In genomic region chr17:17636456-17636855, GRCh38 we compare ENCODE assay signal across 1 cellular context.
TF ChIP-seq lines count a peak whose summit lies in the region.

No MANE protein-coding gene starts in this region.

TF ChIP-seq in IMR-90, 13 proteins besides CTCF, POLR2A, EP300 and RAD21 (continued from another document):
- TF ChIP-seq ELK1 (IDR thresholded peaks at IDR 0.05; ENCODE audit: borderline replicate concordance, low read depth, low read length): no peak
- no peak for TF ChIP-seq CHD1 (IDR thresholded peaks at IDR 0.05; ENCODE audit: low read depth, low read length)
- no peak for TF ChIP-seq MXI1 (IDR thresholded peaks at IDR 0.05; ENCODE audit: borderline replicate concordance, low read depth, low read length)
- no peak for TF ChIP-seq MAZ (IDR thresholded peaks at IDR 0.05; ENCODE audit: borderline replicate concordance, low read depth, low read length)
- no peak for TF ChIP-seq NFE2L2 (IDR thresholded peaks at IDR 0.05; ENCODE audit: low read depth, low read length)
- TF ChIP-seq RCOR1 (IDR thresholded peaks at IDR 0.05; ENCODE audit: insufficient replicate concordance, low read length): no peak
- TF ChIP-seq MAFK (IDR thresholded peaks at IDR 0.05; ENCODE audit: low read depth, low read length): no peak
- TF ChIP-seq FOS (IDR thresholded peaks at IDR 0.05; ENCODE audit: low read depth, low read length): no peak
- TF ChIP-seq USF2 (IDR thresholded peaks at IDR 0.05; ENCODE audit: low read depth, low read length): no peak
- TF ChIP-seq BHLHE40 (IDR thresholded peaks at IDR 0.05; ENCODE audit: low read depth, low read length): no peak
